Comparison of ENCODE assay signal across 8 cellular contexts in genomic region chr1:164558461-164559341, GRCh38. TPM values are rescaled to one million over a fixed set of nuclear protein-coding genes. Genes with fewer than 3 reads are reported as not detected.
DNase-seq lines count a peak whose midpoint lies in the region; ATAC-seq, FAIRE-seq and TF ChIP-seq lines count a peak whose summit lies in the region.

TSS of gene PBX1 (plus strand) at chr1:164559184.

- peak within 1 kb of the TSS; percentile 98 for H3K4me3 Mint-ChIP-seq in chondrocyte (ENCODE audit: unreplicated experiment)

- no peaks in the 10 kb centered on the region for H3K9me3 Mint-ChIP-seq in chondrocyte (ENCODE audit: low read depth)

- H3K4me1 ChIP-seq in A673 (ENCODE audit: insufficient read depth, low read length, poor library complexity, severe bottlenecking) (peaks cover 30% of the 10 kb centered on the region), keratinocyte (ENCODE audit: control insufficient read depth, extremely low read depth, insufficient read depth, low read length) (peaks cover 6% of the 10 kb centered on the region)

- no peaks in the 10 kb centered on the region for H3K9me1 ChIP-seq in keratinocyte (ENCODE audit: control insufficient read depth, extremely low read depth, insufficient read depth, low read length)

- H3K27me3 ChIP-seq in A673 (replicated peaks; ENCODE audit: insufficient read depth, low read depth, low read length, poor library complexity) (no peaks in the 10 kb centered on the region), keratinocyte (ENCODE audit: control insufficient read depth, extremely low read depth, insufficient read depth, low read length) (no peaks in the 10 kb centered on the region)

- peak within 1 kb of the TSS; percentile 96 for H3K27ac Mint-ChIP-seq in chondrocyte (ENCODE audit: unreplicated experiment)

- intact Hi-C loops in A673 (cut with micrococcal nuclease; ENCODE audit: unreplicated experiment) = loop anchor here (5.0 kb wide), 1 partner anchor 229 kb away; no protein-coding TSS in a partner anchor

- H3K4me3 ChIP-seq in A673 (ENCODE audit: low read depth, low read length, poor library complexity, severe bottlenecking) = peak within 1 kb of the TSS; percentile 82
- H3K4me3 ChIP-seq in keratinocyte (ENCODE audit: control insufficient read depth in 2 of 3, extremely low read depth in 1 of 3, insufficient read depth in 2 of 3, low read depth in 1 of 3, low read length in 3 of 3) = peak within 1 kb of the TSS; percentile 38 to 66 (median 60)

- peak within 1 kb of the TSS; percentile 72 for H3K27ac ChIP-seq in A673 (ENCODE audit: low read depth, low read length, poor library complexity, severe bottlenecking)
- peak within 1 kb of the TSS; percentile 42 for H3K27ac ChIP-seq in keratinocyte (ENCODE audit: control insufficient read depth, insufficient read depth, low read length)

- dilution Hi-C loops in keratinocyte (cut with MboI; ENCODE audit: extremely low pct_ligation_motif_present, low sequenced_read_pairs) = no loop called here

- POLR2A ChIA-PET in A673 (lab: Charles Lee; ENCODE audit: low non-redundant PET) = interaction anchor here (0.6 to 0.8 kb wide), 4 partner anchors 15 to 864 kb away, joined by 3 to 4 read pairs (median 3); no protein-coding TSS in a partner anchor

- H3K36me3 Mint-ChIP-seq in chondrocyte (ENCODE audit: low read depth) = no peaks in the 10 kb centered on the region

- BruUV-seq in A673 (replicated peaks; lab: Mats Ljungman, UMichigan) = no TSS peak

- DNase-seq in A673 (ENCODE audit: low spot score) = peak; percentile 99
- peak; percentile 98 for DNase-seq in NCI-H345 (lab: John Stamatoyannopoulos, UW)
- peak; percentile 48 for DNase-seq in activated CD4-positive, CD25-positive, alpha-beta regulatory T cell treated with anti-CD3 and anti-CD28 coated beads, Interleukin-2, amount 50 U/mL, for 72 hours
- DNase-seq in chondrocyte (ENCODE audit: low spot score) = peak; percentile 98
- peak; percentile 59 for DNase-seq in keratinocyte (ENCODE audit: low read depth, low spot score)
- peak; percentile 60 for DNase-seq in stimulated activated CD4-positive, alpha-beta T cell treated with anti-CD3 and anti-CD28 coated beads, Interleukin-12 subunit alpha, Interleukin-12 subunit beta, amount 100 ng/mL, for 4 hours

- no peaks in the 10 kb centered on the region for H3K9me3 ChIP-seq in A673 (ENCODE audit: low read depth, low read length, poor library complexity, severe bottlenecking)
- H3K9me3 ChIP-seq in keratinocyte (ENCODE audit: control insufficient read depth, low read depth, low read length) = no peaks in the 10 kb centered on the region

- TF ChIP-seq CTCF in A673 (conservative IDR thresholded peaks at IDR 0.05; ENCODE audit: low read depth, low read length) (no peak), chondrocyte (IDR thresholded peaks at IDR 0.05) (no peak), keratinocyte (optimal IDR thresholded peaks at IDR 0.05 in 1 of 3, IDR thresholded peaks at IDR 0.05 in 1 of 3, conservative IDR thresholded peaks at IDR 0.05 in 1 of 3; ENCODE audit: extremely low read depth in 1 of 3, insufficient read depth in 2 of 3, low read length in 3 of 3) (no peak)

- H3K36me3 ChIP-seq in A673 (ENCODE audit: insufficient read depth, low read length, poor library complexity, severe bottlenecking) (no peaks in the 10 kb centered on the region), keratinocyte (ENCODE audit: control insufficient read depth in 2 of 2, extremely low read depth in 1 of 2, insufficient read depth in 2 of 2, low read length in 2 of 2) (no peaks in the 10 kb centered on the region)

- H2AFZ ChIP-seq in keratinocyte (ENCODE audit: control insufficient read depth, low read length) = peak within 1 kb of the TSS; percentile 96

- H3K4me1 Mint-ChIP-seq in chondrocyte (ENCODE audit: low read depth) = peaks cover 43% of the 10 kb centered on the region

- ATAC-seq in GM18907 (IDR thresholded peaks at IDR 0.05; ENCODE audit: unreplicated experiment) (peak; percentile 100), HG03175 (IDR thresholded peaks at IDR 0.05; ENCODE audit: unreplicated experiment) (peak; percentile 100)

- H4K20me1 ChIP-seq in keratinocyte (ENCODE audit: control insufficient read depth, extremely low read depth, insufficient read depth, low read length) = no peaks in the 10 kb centered on the region

- H3K27me3 Mint-ChIP-seq in chondrocyte (ENCODE audit: low read depth) = no peaks in the 10 kb centered on the region

- CTCF ChIA-PET in A673 (lab: Charles Lee) = interaction anchor here (0.6 kb wide), 1 partner anchor 93 kb away, joined by 3 read pairs; no protein-coding TSS in a partner anchor

- H3K9ac ChIP-seq in keratinocyte (ENCODE audit: control insufficient read depth, extremely low read depth, insufficient read depth, low read length) = peak within 1 kb of the TSS; percentile 42

- H3K79me2 ChIP-seq in keratinocyte (ENCODE audit: control insufficient read depth, insufficient read depth, low read length) = no peaks in the 10 kb centered on the region

- H3K4me2 ChIP-seq in keratinocyte (ENCODE audit: control insufficient read depth, extremely low read depth, insufficient read depth, low read depth, low read length) = peak within 1 kb of the TSS; percentile 94

- peak; percentile 93 for FAIRE-seq in keratinocyte (lab: Jason Lieb, UNC)

RNA-seq across cellular contexts. Expression of gene PBX1, which starts in this region (rescaled TPM):
- total RNA-seq in A673 (2021) = 51.5 and 63.0 TPM in 2 replicates
- total RNA-seq in chondrocyte = 21.5 to 38.0 TPM (median 23.0 TPM) in 3 replicates
- polyA plus RNA-seq in keratinocyte = 1.3 to 3.5 TPM (median 2.2 TPM) in 3 replicates
- polyA plus RNA-seq in keratinocyte (2011; ENCODE audit: low read depth) = 0.91 TPM
- 1.9 and 2.1 TPM in 2 replicates for polyA plus RNA-seq in keratinocyte (2011; cell fraction: cytosol; rRNA removed)
- polyA plus RNA-seq in keratinocyte (2011; cell fraction: nucleus; rRNA removed) = 1.5 and 2.4 TPM in 2 replicates
- 0.97 and 1.7 TPM in 2 replicates for polyA plus RNA-seq in keratinocyte (2012; ENCODE audit: low replicate concordance)
- 2.0 to 3.8 TPM (median 3.1 TPM) in 3 replicates for polyA minus RNA-seq in keratinocyte
- 0.77 TPM for polyA minus RNA-seq in keratinocyte (2011; cell fraction: cytosol; rRNA and poly(A)+ RNA removed)
- 2.4 and 8.2 TPM in 2 replicates for polyA minus RNA-seq in keratinocyte (2011; cell fraction: nucleus; rRNA and poly(A)+ RNA removed)

Comparison
In these comparisons a context has a peak if more than half of its experiments do, and no peak if none do; other contexts are left out.
1. Peak in every context shown above with its lines: DNase-seq, ATAC-seq, H3K4me3 ChIP-seq and H3K27ac ChIP-seq.
2. DNase-seq: peak in every context shown above with its lines; median percentile 99 in A673; 98 in NCI-H345; 98 in chondrocyte; 60 in stimulated activated CD4-positive, alpha-beta T cell treated with anti-CD3 and anti-CD28 coated beads, Interleukin-12 subunit alpha, Interleukin-12 subunit beta, amount 100 ng/mL, for 4 hours; 59 in keratinocyte; 48 in activated CD4-positive, CD25-positive, alpha-beta regulatory T cell treated with anti-CD3 and anti-CD28 coated beads, Interleukin-2, amount 50 U/mL, for 72 hours.